In the genomic region with DNA sequence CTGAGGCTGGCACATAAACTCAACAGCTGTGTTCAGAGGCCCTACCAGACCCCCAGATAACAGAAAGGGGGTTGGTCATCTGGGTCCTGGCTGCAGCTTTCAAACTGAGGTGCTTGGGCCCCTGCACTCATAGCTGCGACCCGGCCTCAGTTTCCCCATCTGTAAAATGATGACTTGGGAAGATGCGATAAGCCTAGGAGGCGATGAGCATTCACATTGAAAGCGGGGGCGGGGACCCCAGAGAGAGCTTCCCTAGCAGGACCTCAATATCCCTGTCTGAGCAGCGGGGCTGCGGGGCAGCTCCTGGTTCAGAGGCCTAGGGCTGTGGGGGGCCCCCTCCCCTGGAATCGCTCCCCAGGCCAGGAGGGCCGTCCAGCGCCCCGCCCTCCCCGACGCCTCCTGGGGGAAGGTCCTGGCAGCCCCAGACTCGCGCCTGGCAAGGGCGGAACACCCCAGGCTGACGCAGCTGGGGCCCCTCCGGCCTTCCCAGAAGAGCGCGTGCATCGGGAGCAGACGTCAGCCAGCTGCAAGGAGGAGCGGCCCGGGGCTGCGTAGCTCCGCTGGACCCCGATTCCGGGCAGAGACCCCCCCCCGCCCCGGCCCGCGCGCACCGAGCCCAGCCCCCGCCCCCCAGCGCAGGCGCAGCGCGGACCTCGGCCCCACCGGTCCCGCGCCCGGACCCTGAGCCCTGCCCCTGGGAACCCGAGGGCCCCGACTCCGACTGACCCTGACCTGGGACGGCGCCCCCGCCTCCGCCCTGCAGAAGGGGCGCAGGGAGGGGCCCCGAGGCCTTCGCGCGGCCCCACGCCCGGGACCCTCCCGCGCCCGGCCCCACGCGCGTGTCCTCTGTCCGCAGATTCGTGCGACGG, we compare ENCODE assay signal across 8 cellular contexts. TPM values are rescaled to one million over a fixed set of nuclear protein-coding genes. Genes with fewer than 3 reads are reported as not detected.
DNase-seq lines count a peak whose midpoint lies in the region; ATAC-seq and TF ChIP-seq lines count a peak whose summit lies in the region.

No MANE protein-coding gene starts in this region.

- peak overlapping the region; percentile 94 for H3K4me3 Mint-ChIP-seq in activated naive CD4-positive, alpha-beta T cell treated with anti-CD3 and anti-CD28 coated beads for 36 hours

- no peaks in the 10 kb centered on the region for H3K4me1 ChIP-seq in foreskin keratinocyte
- peaks cover 15% of the 10 kb centered on the region for H3K4me1 ChIP-seq in neuron (ENCODE audit: insufficient read depth, low read length)

- peak overlapping the region; percentile 78 for H3K27ac Mint-ChIP-seq in activated naive CD4-positive, alpha-beta T cell treated with anti-CD3 and anti-CD28 coated beads for 36 hours

- peaks cover 10% of the 10 kb centered on the region for H3K27me3 Mint-ChIP-seq in activated naive CD4-positive, alpha-beta T cell treated with anti-CD3 and anti-CD28 coated beads for 36 hours (ENCODE audit: low read depth)

- H3K27ac ChIP-seq in foreskin keratinocyte = peak overlapping the region; percentile 86

- H3K36me3 ChIP-seq in neuron (ENCODE audit: insufficient read depth, low read length) = no peaks in the 10 kb centered on the region

- H3K9me3 Mint-ChIP-seq in activated naive CD4-positive, alpha-beta T cell treated with anti-CD3 and anti-CD28 coated beads for 36 hours = no peaks in the 10 kb centered on the region

- H3K9me3 ChIP-seq in neuron (ENCODE audit: low read length) = no peaks in the 10 kb centered on the region

- H3K4me1 Mint-ChIP-seq in activated naive CD4-positive, alpha-beta T cell treated with anti-CD3 and anti-CD28 coated beads for 36 hours (ENCODE audit: low read depth) = peaks cover 13% of the 10 kb centered on the region

- H2AFZ ChIP-seq in neuron (ENCODE audit: low read depth, low read length) = peak overlapping the region; percentile 34

- no peaks in the 10 kb centered on the region for H3K27me3 ChIP-seq in foreskin keratinocyte
- peaks cover 4% of the 10 kb centered on the region for H3K27me3 ChIP-seq in neuron (ENCODE audit: insufficient read depth, low read length)

- ATAC-seq in GM21825 (IDR thresholded peaks at IDR 0.05; ENCODE audit: unreplicated experiment) = peak; percentile 7
- ATAC-seq in foreskin keratinocyte = peak; percentile 19

- intact Hi-C loops in activated naive CD4-positive, alpha-beta T cell treated with anti-CD3 and anti-CD28 coated beads for 36 hours (cut with micrococcal nuclease) = loop anchor here (1.0 to 2.0 kb wide), 7 partner anchors 16 to 424 kb away; a partner anchor contains a TSS

- CTCF ChIA-PET in activated naive CD4-positive, alpha-beta T cell treated with anti-CD3 and anti-CD28 coated beads for 36 hours (lab: Charles Lee) = interaction anchor here (0.8 kb wide), 1 partner anchor 48 kb away, joined by 3 read pairs; no protein-coding TSS in a partner anchor

- peak; percentile 60 for DNase-seq in M059J (ENCODE audit: low read depth)
- DNase-seq in activated naive CD4-positive, alpha-beta T cell treated with anti-CD3 and anti-CD28 coated beads for 36 hours = peak; percentile 61
- DNase-seq in foreskin keratinocyte = peak in 1 of 2 donors; percentile 55
- DNase-seq in NCI-H2029 (lab: John Stamatoyannopoulos, UW) = no peak
- DNase-seq in GDM1 (lab: John Stamatoyannopoulos, UW) = no peak

- H3K4me3 ChIP-seq in GM08714 (ENCODE audit: low read length) (peak overlapping the region; percentile 87), neuron (ENCODE audit: low read length) (peak overlapping the region; percentile 59)

- no peak for TF ChIP-seq CTCF in foreskin keratinocyte (conservative IDR thresholded peaks at IDR 0.05)

- H3K36me3 Mint-ChIP-seq in activated naive CD4-positive, alpha-beta T cell treated with anti-CD3 and anti-CD28 coated beads for 36 hours (ENCODE audit: low read depth) = no peaks in the 10 kb centered on the region

RNA-seq across cellular contexts. Expression of a gene that starts 3.5 kb away (rescaled TPM):
- total RNA-seq in M059J (2014; rRNA removed; shearing (Covaris generic)) = 29.7 and 59.0 TPM in 2 replicates
- total RNA-seq in activated naive CD4-positive, alpha-beta T cell treated with anti-CD3 and anti-CD28 coated beads for 36 hours = 1 to 10 TPM; 9.3 to 9.8 TPM
- 135 and 157 TPM in 2 replicates for total RNA-seq in foreskin keratinocyte
- polyA plus RNA-seq in foreskin keratinocyte = 150 and 180 TPM in 2 replicates

RNA-seq across cellular contexts. Expression of a gene that starts 15.6 kb away (rescaled TPM):
- total RNA-seq in M059J (2014; rRNA removed; shearing (Covaris generic)) = not detected in 2 replicates
- total RNA-seq in activated naive CD4-positive, alpha-beta T cell treated with anti-CD3 and anti-CD28 coated beads for 36 hours = not detected
- not detected in 2 replicates for total RNA-seq in foreskin keratinocyte
- not detected in 2 replicates for polyA plus RNA-seq in foreskin keratinocyte

RNA-seq across cellular contexts. Expression of a gene that starts 16.6 kb away (rescaled TPM):
- total RNA-seq in M059J (2014; rRNA removed; shearing (Covaris generic)) = 33.6 and 53.8 TPM in 2 replicates
- total RNA-seq in activated naive CD4-positive, alpha-beta T cell treated with anti-CD3 and anti-CD28 coated beads for 36 hours = 100 to 1,000 TPM in 1 of 2 experiments, 10 to 100 TPM in 1; 99.5 to 108 TPM
- total RNA-seq in foreskin keratinocyte = 67.8 and 74.3 TPM in 2 replicates
- polyA plus RNA-seq in foreskin keratinocyte = 89.2 and 98.4 TPM in 2 replicates

RNA-seq across cellular contexts. Expression of a gene that starts 29.1 kb away (rescaled TPM):
- total RNA-seq in M059J (2014; rRNA removed; shearing (Covaris generic)) = 0.07 and 1.4 TPM in 2 replicates
- total RNA-seq in activated naive CD4-positive, alpha-beta T cell treated with anti-CD3 and anti-CD28 coated beads for 36 hours = 1 to 10 TPM in 1 of 2 experiments, under 1 TPM in 1; 0.84 to 1.0 TPM
- total RNA-seq in foreskin keratinocyte = 0.04 and 0.10 TPM in 2 replicates
- 0.03 and 0.06 TPM in 2 replicates for polyA plus RNA-seq in foreskin keratinocyte

RNA-seq across cellular contexts. Expression of a gene that starts 40.0 kb away (rescaled TPM):
- not detected in 2 replicates for total RNA-seq in M059J (2014; rRNA removed; shearing (Covaris generic))
- total RNA-seq in activated naive CD4-positive, alpha-beta T cell treated with anti-CD3 and anti-CD28 coated beads for 36 hours = not detected
- not detected in 2 replicates for total RNA-seq in foreskin keratinocyte
- not detected in 2 replicates for polyA plus RNA-seq in foreskin keratinocyte

Comparison
In these comparisons a context has a peak if more than half of its experiments do, and no peak if none do; other contexts are left out.
1. DNase-seq: peak in M059J (single experiment) and activated naive CD4-positive, alpha-beta T cell treated with anti-CD3 and anti-CD28 coated beads for 36 hours (single experiment); none in NCI-H2029 (single experiment) and GDM1 (single experiment).